In genomic region chr14:50020184-50020583, GRCh38 we compare ENCODE assay signal across 20 cellular contexts.
A peak's percentile ranks its signal among the peaks of the same experiment; 100 is the strongest.
DNase-seq lines count a peak whose midpoint lies in the region; ATAC-seq and TF ChIP-seq lines count a peak whose summit lies in the region.
"Had no signal": no experiment of that assay in that cellular context is flagged by ENCODE, and none has a peak within 500 bp of the region (broad histone marks: within the 10 kb centered on the region; RNA-seq: fewer than 3 reads in every experiment).

No MANE protein-coding gene starts in this region.

- TF ChIP-seq CTCF in natural killer cell (IDR thresholded peaks at IDR 0.05) (no peak), tibial artery (IDR thresholded peaks at IDR 0.05) (no peak), lower leg skin (IDR thresholded peaks at IDR 0.05) (no peak)

- peaks cover 16% of the 10 kb centered on the region for H3K9me3 Mint-ChIP-seq in activated T-cell treated with anti-CD3 and anti-CD28 coated beads, Interleukin-2, amount 50 U/mL, for 24 hours
- H3K9me3 Mint-ChIP-seq in activated T-cell treated with anti-CD3 and anti-CD28 coated beads, Interleukin-2, amount 50 U/mL, for 4 hours, result peaks cover 8% of the 10 kb centered on the region
- peaks cover 8% of the 10 kb centered on the region for H3K9me3 Mint-ChIP-seq in activated T-helper 17 cell treated with anti-CD3 and anti-CD28 coated beads, Interleukin-2, amount 50 U/mL, for 72 hours
- H3K9me3 Mint-ChIP-seq in natural killer cell, result peaks cover 0 to 5% of the 10 kb centered on the region in 2 donors

- H3K4me1 ChIP-seq in tibial artery, result peaks cover 4 to 75% (median 50%) of the 10 kb centered on the region in 4 donors

- no peak for ATAC-seq in activated T-cell treated with anti-CD3 and anti-CD28 coated beads, Interleukin-2, amount 50 U/mL, for 4 hours
- ATAC-seq in activated T-helper 17 cell treated with anti-CD3 and anti-CD28 coated beads, Interleukin-2, amount 50 U/mL, for 72 hours (replicated peaks), result no peak
- ATAC-seq in natural killer cell (no peak), GM21786 (IDR thresholded peaks at IDR 0.05; ENCODE audit: unreplicated experiment) (no peak)
- ATAC-seq: Panc1 had no signal

- intact Hi-C loops in natural killer cell (cut with micrococcal nuclease) (no loop called here), tibial artery (cut with DNase I; ENCODE audit: low total_unique reads) (no loop called here), lower leg skin (cut with DNase I; ENCODE audit: low total_unique reads) (no loop called here)

- H3K9me3 ChIP-seq in tibial artery, result peaks cover 0 to 8% (median 0%) of the 10 kb centered on the region in 3 donors

- no peaks in the 10 kb centered on the region for H3K27me3 Mint-ChIP-seq in activated T-cell treated with anti-CD3 and anti-CD28 coated beads, Interleukin-2, amount 50 U/mL, for 24 hours
- H3K27me3 Mint-ChIP-seq in activated T-cell treated with anti-CD3 and anti-CD28 coated beads, Interleukin-2, amount 50 U/mL, for 4 hours (ENCODE audit: low read depth), result no peaks in the 10 kb centered on the region
- no peaks in the 10 kb centered on the region for H3K27me3 Mint-ChIP-seq in activated T-helper 17 cell treated with anti-CD3 and anti-CD28 coated beads, Interleukin-2, amount 50 U/mL, for 72 hours
- no peaks in the 10 kb centered on the region for H3K27me3 Mint-ChIP-seq in natural killer cell (ENCODE audit: low read depth in 2 of 2)

- H3K27me3 ChIP-seq in tibial artery, result no peaks in the 10 kb centered on the region
- H3K27me3 ChIP-seq: MG63 had no signal

- no peak for TF ChIP-seq POLR2A in lower leg skin (IDR thresholded peaks at IDR 0.05)

- H3K4me3 Mint-ChIP-seq in activated T-cell treated with anti-CD3 and anti-CD28 coated beads, Interleukin-2, amount 50 U/mL, for 24 hours, result no peak overlapping the region
- H3K4me3 Mint-ChIP-seq in activated T-cell treated with anti-CD3 and anti-CD28 coated beads, Interleukin-2, amount 50 U/mL, for 4 hours, result no peak overlapping the region
- H3K4me3 Mint-ChIP-seq in activated T-helper 17 cell treated with anti-CD3 and anti-CD28 coated beads, Interleukin-2, amount 50 U/mL, for 72 hours, result peak overlapping the region; percentile 66
- H3K4me3 Mint-ChIP-seq in natural killer cell, result no peak overlapping the region

- no peak for DNase-seq in activated T-cell treated with anti-CD3 and anti-CD28 coated beads, Interleukin-2, amount 50 U/mL, for 24 hours
- no peak for DNase-seq in activated T-cell treated with anti-CD3 and anti-CD28 coated beads, Interleukin-2, amount 50 U/mL, for 4 hours
- no peak for DNase-seq in natural killer cell
- DNase-seq in tibial artery, result no peak
- no peak for DNase-seq in NCI-H187 (lab: John Stamatoyannopoulos, UW)
- no peak for DNase-seq in lower leg skin (ENCODE audit: low spot score in 2 of 2)
- DNase-seq: 8988T, ACHN, GM23248, HCEC 1CT, KBM-7, MG63, NCI-H2029 treated with DMSO at 0.1 percent for 48 hours, NCI-H446 treated with DMSO at 0.1 percent for 48 hours, NCI-H526 treated with DMSO at 0.1 percent for 48 hours, SHP77 treated with DMSO at 0.1 percent for 48 hours had no signal

- H3K4me1 Mint-ChIP-seq in activated T-cell treated with anti-CD3 and anti-CD28 coated beads, Interleukin-2, amount 50 U/mL, for 24 hours (ENCODE audit: low read depth), result peaks cover 48% of the 10 kb centered on the region
- H3K4me1 Mint-ChIP-seq in activated T-cell treated with anti-CD3 and anti-CD28 coated beads, Interleukin-2, amount 50 U/mL, for 4 hours (ENCODE audit: low read depth), result peaks cover 29% of the 10 kb centered on the region
- H3K4me1 Mint-ChIP-seq in activated T-helper 17 cell treated with anti-CD3 and anti-CD28 coated beads, Interleukin-2, amount 50 U/mL, for 72 hours, result peaks cover 31% of the 10 kb centered on the region
- peaks cover 25 to 26% of the 10 kb centered on the region in 2 donors for H3K4me1 Mint-ChIP-seq in natural killer cell

- H3K36me3 Mint-ChIP-seq in activated T-cell treated with anti-CD3 and anti-CD28 coated beads, Interleukin-2, amount 50 U/mL, for 24 hours (ENCODE audit: low read depth), result peaks cover 32% of the 10 kb centered on the region
- peaks cover 14% of the 10 kb centered on the region for H3K36me3 Mint-ChIP-seq in activated T-cell treated with anti-CD3 and anti-CD28 coated beads, Interleukin-2, amount 50 U/mL, for 4 hours (ENCODE audit: insufficient read depth)
- H3K36me3 Mint-ChIP-seq in activated T-helper 17 cell treated with anti-CD3 and anti-CD28 coated beads, Interleukin-2, amount 50 U/mL, for 72 hours (ENCODE audit: low read depth), result peaks cover 99% of the 10 kb centered on the region
- H3K36me3 Mint-ChIP-seq in natural killer cell, result peaks cover under 1% of the 10 kb centered on the region

- H3K4me3 ChIP-seq in tibial artery (no peak overlapping the region), lower leg skin (ENCODE audit: low read depth, poor library complexity, severe bottlenecking) (no peak overlapping the region)
- H3K4me3 ChIP-seq: GM23248, MG63, SK-N-MC had no signal

- H3K27ac ChIP-seq in tibial artery, result peak overlapping the region; percentile 74 to 75
- H3K27ac ChIP-seq: GM23248, SK-N-MC had no signal

- H3K36me3 ChIP-seq in tibial artery, result no peaks in the 10 kb centered on the region
- H3K36me3 ChIP-seq: MG63 had no signal

- H3K27ac Mint-ChIP-seq in activated T-cell treated with anti-CD3 and anti-CD28 coated beads, Interleukin-2, amount 50 U/mL, for 24 hours, result peak overlapping the region; percentile 19
- no peak overlapping the region for H3K27ac Mint-ChIP-seq in activated T-helper 17 cell treated with anti-CD3 and anti-CD28 coated beads, Interleukin-2, amount 50 U/mL, for 72 hours
- H3K27ac Mint-ChIP-seq in natural killer cell, result peak overlapping the region; percentile 80 to 90
